Comparison of ENCODE assay signal across 29 cellular contexts in the genomic region with DNA sequence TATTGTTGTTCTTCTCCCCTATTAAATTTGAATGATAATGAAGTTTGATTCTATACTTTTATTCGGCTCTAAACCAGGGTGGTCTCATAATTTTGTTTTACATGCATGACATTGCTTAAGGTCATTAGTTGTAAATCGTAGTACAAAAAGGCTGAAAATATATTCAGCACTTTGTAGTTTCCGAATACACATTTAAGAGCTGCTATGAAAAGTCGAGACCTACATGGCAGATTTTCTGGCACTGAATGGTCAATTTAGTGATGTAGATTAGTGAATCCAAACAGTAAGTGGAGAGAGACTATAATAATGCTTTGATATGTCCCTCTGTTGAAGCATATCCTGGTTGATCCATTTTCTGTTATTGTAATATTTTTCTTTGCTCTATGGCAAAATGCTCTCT.
"Had no signal": no experiment of that assay in that cellular context is flagged by ENCODE, and none has a peak within 500 bp of the region (broad histone marks: within the 10 kb centered on the region; RNA-seq: fewer than 3 reads in every experiment).

No MANE protein-coding gene starts in this region.

- H3K27me3 ChIP-seq: brain microvascular endothelial cell, foreskin keratinocyte, heart right ventricle, left lung, ovary, sigmoid colon, upper lobe of left lung, vagina had no signal

- H3K9me3 Mint-ChIP-seq: activated CD4-positive, alpha-beta T cell treated with anti-CD3 and anti-CD28 coated beads, Interleukin-2, amount 10 ng/mL, durations not matched to agents 7 days and 5 days; endodermal cell; nephron; T-helper 1 cell treated with Interleukin-12 subunit alpha and Interleukin-12 subunit beta and Interleukin-4 antibody, amounts not matched to agents 30 μg/mL and 1 μg/mL, for 36 hours had no signal

- H3K4me1 ChIP-seq: foreskin keratinocyte, heart right ventricle, left lung, lower lobe of right lung, prostate gland, sigmoid colon, upper lobe of left lung, vagina had no signal

- H3K27ac Mint-ChIP-seq: activated CD4-positive, alpha-beta memory T cell treated with anti-CD3 and anti-CD28 coated beads, Interleukin-2, amount 10 ng/mL, durations not matched to agents 7 days and 5 days; activated CD4-positive, alpha-beta T cell treated with anti-CD3 and anti-CD28 coated beads, Interleukin-2, amount 10 ng/mL, durations not matched to agents 7 days and 5 days; activated naive CD4-positive, alpha-beta T cell treated with anti-CD3 and anti-CD28 coated beads, Interleukin-2, amount 50 U/mL, for 72 hours; activated T-helper 17 cell treated with anti-CD3 and anti-CD28 coated beads, Interleukin-2, amount 50 U/mL, for 72 hours; endodermal cell; nephron; T-helper 1 cell treated with Interleukin-12 subunit alpha and Interleukin-12 subunit beta and Interleukin-4 antibody, amounts not matched to agents 30 μg/mL and 1 μg/mL, for 36 hours had no signal

- H3K4me3 Mint-ChIP-seq: activated CD4-positive, alpha-beta memory T cell treated with anti-CD3 and anti-CD28 coated beads, Interleukin-2, amount 10 ng/mL, durations not matched to agents 7 days and 5 days; activated CD4-positive, alpha-beta T cell treated with anti-CD3 and anti-CD28 coated beads, Interleukin-2, amount 10 ng/mL, durations not matched to agents 7 days and 5 days; activated T-cell treated with anti-CD3 and anti-CD28 coated beads, Interleukin-2, amount 50 U/mL, for 4 hours; activated T-helper 17 cell treated with anti-CD3 and anti-CD28 coated beads, Interleukin-2, amount 50 U/mL, for 72 hours; endodermal cell; nephron; T-helper 1 cell treated with Interleukin-12 subunit alpha and Interleukin-12 subunit beta and Interleukin-4 antibody, amounts not matched to agents 30 μg/mL and 1 μg/mL, for 36 hours had no signal

- ATAC-seq: activated naive CD4-positive, alpha-beta T cell treated with anti-CD3 and anti-CD28 coated beads, Interleukin-2, amount 50 U/mL, for 72 hours; activated T-cell treated with anti-CD3 and anti-CD28 coated beads, Interleukin-2, amount 50 U/mL, for 4 hours; activated T-helper 17 cell treated with anti-CD3 and anti-CD28 coated beads, Interleukin-2, amount 50 U/mL, for 72 hours; esophagus mucosa; foreskin keratinocyte; heart right ventricle; left lung; lower lobe of right lung; mucosa of descending colon had no signal

- H3K4me3 ChIP-seq: heart right ventricle, left lung, lower lobe of right lung, mucosa of descending colon, ovary, prostate gland, sigmoid colon, upper lobe of left lung, vagina had no signal

- H3K36me3 Mint-ChIP-seq: activated naive CD4-positive, alpha-beta T cell treated with anti-CD3 and anti-CD28 coated beads, Interleukin-2, amount 50 U/mL, for 72 hours had no signal

- H3K4me1 Mint-ChIP-seq: activated CD4-positive, alpha-beta memory T cell treated with anti-CD3 and anti-CD28 coated beads, Interleukin-2, amount 10 ng/mL, durations not matched to agents 7 days and 5 days; activated CD4-positive, alpha-beta T cell treated with anti-CD3 and anti-CD28 coated beads, Interleukin-2, amount 10 ng/mL, durations not matched to agents 7 days and 5 days; activated T-helper 17 cell treated with anti-CD3 and anti-CD28 coated beads, Interleukin-2, amount 50 U/mL, for 72 hours; nephron had no signal

- DNase-seq: activated CD4-positive, alpha-beta memory T cell treated with anti-CD3 and anti-CD28 coated beads, Interleukin-2, amount 10 ng/mL, durations not matched to agents 7 days and 5 days; activated CD4-positive, alpha-beta T cell treated with anti-CD3 and anti-CD28 coated beads for 1 hour; activated CD4-positive, alpha-beta T cell treated with anti-CD3 and anti-CD28 coated beads, Interleukin-2, amount 10 ng/mL, durations not matched to agents 7 days and 5 days; activated naive CD4-positive, alpha-beta T cell; activated T-cell treated with anti-CD3 and anti-CD28 coated beads, Interleukin-2, amount 50 U/mL, for 4 hours; brain microvascular endothelial cell; endodermal cell; foreskin keratinocyte; heart right ventricle; kidney glomerular epithelial cell; left lung; lower lobe of right lung; mesendoderm; mucosa of descending colon; ovary; small intestine; stimulated activated CD4-positive, alpha-beta T cell treated with anti-CD3 and anti-CD28 coated beads, Interleukin-2, amount 100 ng/mL, for 24 hours; stimulated activated naive CD4-positive, alpha-beta T cell; SW 1271; T-helper 9 cell; upper lobe of left lung had no signal

- H3K27me3 Mint-ChIP-seq: activated CD4-positive, alpha-beta memory T cell treated with anti-CD3 and anti-CD28 coated beads, Interleukin-2, amount 10 ng/mL, durations not matched to agents 7 days and 5 days; activated CD4-positive, alpha-beta T cell treated with anti-CD3 and anti-CD28 coated beads, Interleukin-2, amount 10 ng/mL, durations not matched to agents 7 days and 5 days; activated T-helper 17 cell treated with anti-CD3 and anti-CD28 coated beads, Interleukin-2, amount 50 U/mL, for 72 hours had no signal

- H3K36me3 ChIP-seq: brain microvascular endothelial cell, heart right ventricle, left lung, lower lobe of right lung, ovary, prostate gland, sigmoid colon, upper lobe of left lung, vagina had no signal

- H3K27ac ChIP-seq: brain microvascular endothelial cell, foreskin keratinocyte, heart right ventricle, left lung, lower lobe of right lung, ovary, prostate gland, sigmoid colon, upper lobe of left lung, vagina had no signal

- H3K9me3 ChIP-seq: heart right ventricle, left lung, lower lobe of right lung, mucosa of descending colon, ovary, prostate gland, sigmoid colon, upper lobe of left lung, vagina had no signal
